25 cellular contexts compared by ENCODE assay signal in genomic region chr5:65823820-65824445, GRCh38.
A peak's percentile ranks its signal among the peaks of the same experiment; 100 is the strongest.
DNase-seq lines count a peak whose midpoint lies in the region; ATAC-seq and TF ChIP-seq lines count a peak whose summit lies in the region.
"Had no signal": no experiment of that assay in that cellular context is flagged by ENCODE, and none has a peak within 500 bp of the region (broad histone marks: within the 10 kb centered on the region; RNA-seq: fewer than 3 reads in every experiment).

No MANE protein-coding gene starts in this region.

- peaks cover 72% of the 10 kb centered on the region for H3K4me1 Mint-ChIP-seq in HFFc6 (ENCODE audit: low read depth)
- peaks cover 38% of the 10 kb centered on the region for H3K4me1 Mint-ChIP-seq in chondrocyte (ENCODE audit: low read depth)
- H3K4me1 Mint-ChIP-seq in nephron: peaks cover 68% of the 10 kb centered on the region
- H3K4me1 Mint-ChIP-seq: WTC11 had no signal

- no peak overlapping the region; the same call in 1 of the 2 replicates for H3K4me3 Mint-ChIP-seq in HFFc6
- H3K4me3 Mint-ChIP-seq in chondrocyte (ENCODE audit: unreplicated experiment): no peak overlapping the region
- peak overlapping the region in 1 of 3 experiments; percentile 18 for H3K4me3 Mint-ChIP-seq in nephron
- H3K4me3 Mint-ChIP-seq: activated CD8-positive, alpha-beta T cell treated with anti-CD3 and anti-CD28 coated beads for 36 hours; neural progenitor cell; WTC11 had no signal

- no peaks in the 10 kb centered on the region for H3K9me3 Mint-ChIP-seq in HFFc6
- H3K9me3 Mint-ChIP-seq in chondrocyte (ENCODE audit: low read depth): no peaks in the 10 kb centered on the region
- no peaks in the 10 kb centered on the region for H3K9me3 Mint-ChIP-seq in nephron
- H3K9me3 Mint-ChIP-seq: activated CD8-positive, alpha-beta T cell treated with anti-CD3 and anti-CD28 coated beads for 36 hours; neural progenitor cell; WTC11 had no signal

- H3K27ac Mint-ChIP-seq in HFFc6: peak overlapping the region; percentile 72
- peak overlapping the region; percentile 39 for H3K27ac Mint-ChIP-seq in chondrocyte (ENCODE audit: unreplicated experiment)
- H3K27ac Mint-ChIP-seq in nephron: peak overlapping the region; percentile 45 to 70 (median 64)
- H3K27ac Mint-ChIP-seq: activated CD8-positive, alpha-beta T cell treated with anti-CD3 and anti-CD28 coated beads for 36 hours; neural progenitor cell; WTC11 had no signal

- DNase-seq in HFFc6 (no peak), NB4 (ENCODE audit: low read depth) (peak; percentile 44), chondrocyte (ENCODE audit: low spot score) (no peak), DMS79 treated with DMSO at 0.1 percent for 48 hours (lab: John Stamatoyannopoulos, UW) (no peak), AG08395 (ENCODE audit: low spot score) (no peak)
- DNase-seq: activated CD8-positive, alpha-beta T cell treated with anti-CD3 and anti-CD28 coated beads for 36 hours; amygdala; cerebellar nuclear complex; DND-41; effector CD8-positive, alpha-beta T cell; esophagus squamous epithelium; NCI-H1048; NCI-H187 treated with DMSO at 0.1 percent for 48 hours; NCI-H774; stimulated activated CD4-positive, alpha-beta T cell treated with anti-CD3 and anti-CD28 coated beads, Interleukin-2, amount 100 ng/mL, for 24 hours; stimulated activated naive CD4-positive, alpha-beta T cell had no signal

- H3K4me3 ChIP-seq in NB4 (ENCODE audit: low read depth, low read length): no peak overlapping the region
- H3K4me3 ChIP-seq: esophagus squamous epithelium, gastroesophageal sphincter, neural progenitor cell, tibial nerve had no signal

- no peak for TF ChIP-seq POLR2A in NB4 (IDR thresholded peaks at IDR 0.05; ENCODE audit: extremely low read depth, insufficient read length)

- H3K36me3 Mint-ChIP-seq in HFFc6 (ENCODE audit: low read depth): peaks cover 39% of the 10 kb centered on the region
- peaks cover 16% of the 10 kb centered on the region for H3K36me3 Mint-ChIP-seq in chondrocyte (ENCODE audit: low read depth)
- peaks cover 26% of the 10 kb centered on the region for H3K36me3 Mint-ChIP-seq in nephron (ENCODE audit: low read depth)

- H3K27me3 Mint-ChIP-seq in HFFc6 (ENCODE audit: insufficient read depth) (no peaks in the 10 kb centered on the region; the same call in 1 of the 2 replicates), chondrocyte (ENCODE audit: low read depth) (no peaks in the 10 kb centered on the region), nephron (ENCODE audit: low read depth) (no peaks in the 10 kb centered on the region)
- H3K27me3 Mint-ChIP-seq: activated CD8-positive, alpha-beta T cell treated with anti-CD3 and anti-CD28 coated beads for 36 hours; progenitor cell of endocrine pancreas had no signal

- no peak for ATAC-seq in GM21786 (IDR thresholded peaks at IDR 0.05; ENCODE audit: unreplicated experiment)
- ATAC-seq in GM21447 (IDR thresholded peaks at IDR 0.05; ENCODE audit: unreplicated experiment): no peak
- ATAC-seq: activated CD8-positive, alpha-beta T cell treated with anti-CD3 and anti-CD28 coated beads for 36 hours; gastroesophageal sphincter; PC-3; WTC11 had no signal

- TF ChIP-seq CTCF in HFFc6 (IDR thresholded peaks at IDR 0.05) (no peak), NB4 (IDR thresholded peaks at IDR 0.05; ENCODE audit: low read depth, low read length) (no peak), chondrocyte (IDR thresholded peaks at IDR 0.05) (no peak), nephron (IDR thresholded peaks at IDR 0.05; ENCODE audit: unreplicated experiment in 3 of 3) (no peak)
